10 cellular contexts compared by ENCODE assay signal in genomic region chr10:35453855-35454532, GRCh38.
DNase-seq lines count a peak whose midpoint lies in the region; ATAC-seq, FAIRE-seq and TF ChIP-seq lines count a peak whose summit lies in the region.
"Had no signal": no experiment of that assay in that cellular context is flagged by ENCODE, and none has a peak within 500 bp of the region (broad histone marks: within the 10 kb centered on the region; RNA-seq: fewer than 3 reads in every experiment).

No MANE protein-coding gene starts in this region.

- no peaks in the 10 kb centered on the region for H3K27me3 ChIP-seq in endothelial cell of umbilical vein (ENCODE audit: control insufficient read depth in 2 of 2, insufficient read depth in 2 of 2, low read length in 2 of 2)

- no peak for DNase-seq in Right ventricle myocardium inferior (ENCODE audit: missing footprints)
- no peak for DNase-seq in cardiac septum (ENCODE audit: low spot score)
- peak; percentile 43 for DNase-seq in endothelial cell of umbilical vein (ENCODE audit: low read depth, low spot score)
- DNase-seq in middle frontal gyrus (ENCODE audit: extremely low spot score, low spot score): peak; percentile 54
- DNase-seq in UCSD-AML1 (lab: John Stamatoyannopoulos, UW; ENCODE audit: unreplicated experiment): no peak
- DNase-seq in germinal center (ENCODE audit: low spot score): no peak
- no peak for DNase-seq in NCI-H1105 treated with DMSO at 0.1 percent for 48 hours (lab: John Stamatoyannopoulos, UW)
- DNase-seq: islet precursor cell, NCI-H1417 treated with DMSO at 0.1 percent for 48 hours had no signal

- peak overlapping the region; percentile 13 for H3K27ac ChIP-seq in endothelial cell of umbilical vein (ENCODE audit: insufficient read depth, low read depth, low read length)

- H3K9me3 ChIP-seq in endothelial cell of umbilical vein (replicated peaks; ENCODE audit: control insufficient read depth, insufficient read depth, low read length): no peaks in the 10 kb centered on the region

- no peak overlapping the region for H3K9ac ChIP-seq in endothelial cell of umbilical vein (replicated peaks; ENCODE audit: extremely low read depth, insufficient read depth, low read length)

- no peaks in the 10 kb centered on the region for H3K36me3 ChIP-seq in endothelial cell of umbilical vein (ENCODE audit: control insufficient read depth in 2 of 2, extremely low read depth in 1 of 2, insufficient read depth in 2 of 2, low read length in 2 of 2)

- H3K4me3 ChIP-seq in endothelial cell of umbilical vein (replicated peaks in 1 of 3; ENCODE audit: insufficient read depth in 1 of 3, low read depth in 1 of 3, low read length in 3 of 3): no peak overlapping the region

- no TSS peak for BruUV-seq in endothelial cell of umbilical vein (replicated peaks; lab: Mats Ljungman, UMichigan)

- TF ChIP-seq POLR2A in endothelial cell of umbilical vein (IDR thresholded peaks at IDR 0.05; ENCODE audit: low read depth, low read length): no peak

- intact Hi-C loops in Right ventricle myocardium inferior (cut with DNase I): loop anchor here (5.0 kb wide), 1 partner anchor 77 kb away; no protein-coding TSS in a partner anchor
- intact Hi-C loops in cardiac septum (cut with DNase I): loop anchor here (5.0 kb wide), 1 partner anchor 188 kb away; the partner anchor contains the start of gene FZD8
- intact Hi-C loops in endothelial cell of umbilical vein (cut with micrococcal nuclease): no loop called here

- ATAC-seq in Right ventricle myocardium inferior: peak; percentile 62
- ATAC-seq in GM19351 (IDR thresholded peaks at IDR 0.05; ENCODE audit: unreplicated experiment): no peak

- H3K9me1 ChIP-seq in endothelial cell of umbilical vein (replicated peaks; ENCODE audit: control insufficient read depth, extremely low read depth, insufficient read depth, low read length): no peaks in the 10 kb centered on the region

- dilution Hi-C loops in endothelial cell of umbilical vein (cut with MboI; ENCODE audit: extremely low pct_ligation_motif_present, low sequenced_read_pairs): no loop called here

- no peak overlapping the region for H2AFZ ChIP-seq in endothelial cell of umbilical vein (ENCODE audit: low read depth, low read length)

- peaks cover 89% of the 10 kb centered on the region for H3K79me2 ChIP-seq in endothelial cell of umbilical vein (ENCODE audit: control insufficient read depth, insufficient read depth, low read length)

- FAIRE-seq in endothelial cell of umbilical vein (lab: Jason Lieb, UNC): peak; percentile 18

- peaks cover 39% of the 10 kb centered on the region for H3K4me1 ChIP-seq in endothelial cell of umbilical vein (ENCODE audit: control insufficient read depth, extremely low read depth, insufficient read depth, low read length)

- no peaks in the 10 kb centered on the region for H4K20me1 ChIP-seq in endothelial cell of umbilical vein (replicated peaks; ENCODE audit: control insufficient read depth, extremely low read depth, insufficient read depth, low read length)

- H3K4me2 ChIP-seq in endothelial cell of umbilical vein (ENCODE audit: insufficient read depth, low read length): peak overlapping the region; percentile 47

- CTCF ChIA-PET in endothelial cell of umbilical vein (lab: Charles Lee): interaction anchor here (0.6 to 1.8 kb wide), 4 partner anchors 10 to 75 kb away, joined by 3 to 7 read pairs (median 4); no protein-coding TSS in a partner anchor

- TF ChIP-seq CTCF in endothelial cell of umbilical vein (IDR thresholded peaks at IDR 0.05; ENCODE audit: extremely low read depth in 1 of 2, insufficient read depth in 1 of 2, low read depth in 1 of 2, low read length in 2 of 2): no peak

- POLR2A ChIA-PET in endothelial cell of umbilical vein (lab: Charles Lee): no interaction called here

TF ChIP-seq in endothelial cell of umbilical vein, 7 proteins besides CTCF, POLR2A, EP300 and RAD21:
- TF ChIP-seq JUN (IDR thresholded peaks at IDR 0.05; ENCODE audit: borderline replicate concordance, insufficient read depth, insufficient read length, low read depth) (no peak), FOS (IDR thresholded peaks at IDR 0.05; ENCODE audit: borderline replicate concordance, insufficient read depth, low read length) (no peak), GATA2 (IDR thresholded peaks at IDR 0.05; ENCODE audit: insufficient read depth, insufficient read length, low read depth, low read length) (no peak), EZH2 (IDR thresholded peaks at IDR 0.05; ENCODE audit: borderline replicate concordance, low read depth, low read length, severe bottlenecking) (no peak)
TF ChIP-seq in endothelial cell of umbilical vein: peak in this region for 0.

Comparison
In these comparisons a context has a peak if more than half of its experiments do, and no peak if none do; other contexts are left out.
1. DNase-seq: peak in endothelial cell of umbilical vein (single experiment) and middle frontal gyrus (single experiment); none in Right ventricle myocardium inferior (single experiment), cardiac septum (single experiment), UCSD-AML1 (single experiment), germinal center (single experiment) and NCI-H1105 treated with DMSO at 0.1 percent for 48 hours (single experiment).